8 cellular contexts compared by ENCODE assay signal in the genomic region with DNA sequence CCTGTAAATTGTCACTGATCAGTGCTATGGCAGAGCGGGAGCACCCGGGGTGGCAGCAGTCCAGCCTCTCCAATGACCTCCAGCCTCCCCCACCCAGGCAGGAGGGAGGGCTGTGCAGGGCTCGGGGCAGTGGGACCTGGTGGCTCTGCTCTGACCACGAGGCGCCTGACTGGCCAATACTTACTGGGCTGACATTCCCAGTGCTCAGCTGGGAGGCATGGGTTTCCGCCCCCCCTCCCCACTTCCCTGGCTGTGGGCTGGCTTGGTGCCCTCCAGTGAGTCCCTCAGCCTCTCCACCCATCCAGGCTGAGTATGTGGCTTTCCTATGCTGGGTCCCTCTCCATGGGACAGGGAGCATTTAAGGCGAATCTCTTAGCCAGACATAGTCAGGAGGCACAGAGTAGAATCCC. TPM values are rescaled to one million over a fixed set of nuclear protein-coding genes. Genes with fewer than 3 reads are reported as not detected.
A peak's percentile ranks its signal among the peaks of the same experiment; 100 is the strongest.
DNase-seq lines count a peak whose midpoint lies in the region; ATAC-seq and TF ChIP-seq lines count a peak whose summit lies in the region.

No MANE protein-coding gene starts in this region.

- H3K4me1 ChIP-seq in parathyroid adenoma: peaks cover 10% of the 10 kb centered on the region

- H3K4me1 Mint-ChIP-seq in activated T-cell treated with anti-CD3 and anti-CD28 coated beads, Interleukin-2, amount 50 U/mL, for 72 hours (ENCODE audit: low read depth): peaks cover 49% of the 10 kb centered on the region

- intact Hi-C loops in head of caudate nucleus (cut with DNase I) (no loop called here), left colon (cut with DNase I, micrococcal nuclease) (no loop called here)

- no peak for ATAC-seq in activated T-cell treated with anti-CD3 and anti-CD28 coated beads, Interleukin-2, amount 50 U/mL, for 72 hours (replicated peaks in 1 of 2)
- ATAC-seq in HG02884 (IDR thresholded peaks at IDR 0.05; ENCODE audit: unreplicated experiment) (no peak), HG03025 (IDR thresholded peaks at IDR 0.05; ENCODE audit: low FRiP score, unreplicated experiment) (no peak), left colon (no peak), HG03342 (IDR thresholded peaks at IDR 0.05; ENCODE audit: unreplicated experiment) (no peak)

- peaks cover 30% of the 10 kb centered on the region for H3K27me3 ChIP-seq in H7 (ENCODE audit: control insufficient read depth, insufficient read depth, low read length)
- no peaks in the 10 kb centered on the region for H3K27me3 ChIP-seq in parathyroid adenoma (ENCODE audit: control insufficient read depth, insufficient read depth, low read length)

- TF ChIP-seq CTCF in parathyroid adenoma (IDR thresholded peaks at IDR 0.05): no peak

- no peak overlapping the region for H3K9ac ChIP-seq in parathyroid adenoma

- peaks cover 15 to 19% of the 10 kb centered on the region in 2 donors for H3K36me3 Mint-ChIP-seq in activated T-cell treated with anti-CD3 and anti-CD28 coated beads, Interleukin-2, amount 50 U/mL, for 72 hours (ENCODE audit: insufficient read depth in 2 of 2)

- H3K79me2 ChIP-seq in parathyroid adenoma: no peaks in the 10 kb centered on the region

- no peaks in the 10 kb centered on the region for H3K9me3 ChIP-seq in parathyroid adenoma (ENCODE audit: control insufficient read depth, low read length)

- DNase-seq in H7 (peak; percentile 29), head of caudate nucleus (peak in 40 of 42 donors; percentile 31 to 88 (median 64)), left colon (no peak)
- peak; percentile 48 to 56 for DNase-seq in activated T-cell treated with anti-CD3 and anti-CD28 coated beads, Interleukin-2, amount 50 U/mL, for 72 hours

- no peak overlapping the region for H2AFZ ChIP-seq in parathyroid adenoma

- peak overlapping the region; percentile 37 for H3K27ac ChIP-seq in parathyroid adenoma

- H3K27ac Mint-ChIP-seq in activated T-cell treated with anti-CD3 and anti-CD28 coated beads, Interleukin-2, amount 50 U/mL, for 72 hours: peak overlapping the region; percentile 91

- H3K4me2 ChIP-seq in parathyroid adenoma (ENCODE audit: low read length): no peak overlapping the region

- H3K4me3 ChIP-seq in H7 (ENCODE audit: insufficient read depth, low read depth, low read length) (peak overlapping the region; percentile 5), parathyroid adenoma (ENCODE audit: low read depth, low read length) (no peak overlapping the region)

- peaks cover 4% of the 10 kb centered on the region for H3K36me3 ChIP-seq in H7 (replicated peaks; ENCODE audit: control insufficient read depth, insufficient read depth, low read length)
- no peaks in the 10 kb centered on the region for H3K36me3 ChIP-seq in parathyroid adenoma (ENCODE audit: control insufficient read depth, insufficient read depth, low read length)

- peak overlapping the region; percentile 86 to 96 for H3K4me3 Mint-ChIP-seq in activated T-cell treated with anti-CD3 and anti-CD28 coated beads, Interleukin-2, amount 50 U/mL, for 72 hours

- no peaks in the 10 kb centered on the region for H3K27me3 Mint-ChIP-seq in activated T-cell treated with anti-CD3 and anti-CD28 coated beads, Interleukin-2, amount 50 U/mL, for 72 hours (ENCODE audit: low read depth)

- no peaks in the 10 kb centered on the region for H3K9me3 Mint-ChIP-seq in activated T-cell treated with anti-CD3 and anti-CD28 coated beads, Interleukin-2, amount 50 U/mL, for 72 hours

RNA-seq across cellular contexts. Expression of a gene that starts 2.7 kb away (rescaled TPM):
- total RNA-seq in H7 (2014; rRNA removed; shearing (Covaris generic)): 13.3 and 26.9 TPM in 2 replicates
- total RNA-seq in activated T-cell treated with anti-CD3 and anti-CD28 coated beads, Interleukin-2, amount 50 U/mL, for 72 hours: 100 to 1,000 TPM; 164 to 212 TPM
- 10 to 100 TPM; 11.6 to 33.1 TPM for total RNA-seq in left colon

RNA-seq across cellular contexts. Expression of a gene that starts 21.3 kb away (rescaled TPM):
- total RNA-seq in H7 (2014; rRNA removed; shearing (Covaris generic)): 63.7 and 71.8 TPM in 2 replicates
- total RNA-seq in activated T-cell treated with anti-CD3 and anti-CD28 coated beads, Interleukin-2, amount 50 U/mL, for 72 hours: 100 to 1,000 TPM in 1 of 2 donors, 10 to 100 TPM in 1; 81.6 to 101 TPM
- total RNA-seq in left colon: 10 to 100 TPM; 37.6 to 44.5 TPM

Comparison
In these comparisons a context has a peak if more than half of its experiments do, and no peak if none do; other contexts are left out.
1. DNase-seq: peak in H7 (single experiment), activated T-cell treated with anti-CD3 and anti-CD28 coated beads, Interleukin-2, amount 50 U/mL, for 72 hours (2 of 2) and head of caudate nucleus (40 of 42); none in left colon (0 of 2).